6 cellular contexts compared by ENCODE assay signal in genomic region chr6:18038235-18038634, GRCh38. TPM values are rescaled to one million over a fixed set of nuclear protein-coding genes. Genes with fewer than 3 reads are reported as not detected.
"Had no signal": no experiment of that assay in that cellular context is flagged by ENCODE, and none has a peak within 500 bp of the region (broad histone marks: within the 10 kb centered on the region; RNA-seq: fewer than 3 reads in every experiment).

No MANE protein-coding gene starts in this region.

RNA-seq across cellular contexts. Expression of gene KIF13A, which starts 50.8 kb away (rescaled TPM):
- total RNA-seq: activated CD4-positive, alpha-beta memory T cell treated with anti-CD3 and anti-CD28 coated beads, Interleukin-2, amount 10 ng/mL, durations not matched to agents 7 days and 5 days; activated CD4-positive, alpha-beta T cell treated with anti-CD3 and anti-CD28 coated beads, Interleukin-2, amount 10 ng/mL, durations not matched to agents 24 days and 14 days; activated CD4-positive, alpha-beta T cell treated with anti-CD3 and anti-CD28 coated beads, Interleukin-2, amount 10 ng/mL, durations not matched to agents 7 days and 5 days; activated CD8-positive, alpha-beta T cell treated with anti-CD3 and anti-CD28 coated beads for 36 hours; activated CD8-positive, alpha-beta T cell treated with anti-CD3 and anti-CD28 coated beads, Interleukin-2, amount 10 ng/mL, durations not matched to agents 7 days and 5 days; T-helper 2 cell treated with Interferon-gamma antibody and Interleukin-4, amounts not matched to agents 100 ng/mL and 5 ng/mL, for 36 hours had no signal
